1 cellular context compared by ENCODE assay signal in the genomic region with DNA sequence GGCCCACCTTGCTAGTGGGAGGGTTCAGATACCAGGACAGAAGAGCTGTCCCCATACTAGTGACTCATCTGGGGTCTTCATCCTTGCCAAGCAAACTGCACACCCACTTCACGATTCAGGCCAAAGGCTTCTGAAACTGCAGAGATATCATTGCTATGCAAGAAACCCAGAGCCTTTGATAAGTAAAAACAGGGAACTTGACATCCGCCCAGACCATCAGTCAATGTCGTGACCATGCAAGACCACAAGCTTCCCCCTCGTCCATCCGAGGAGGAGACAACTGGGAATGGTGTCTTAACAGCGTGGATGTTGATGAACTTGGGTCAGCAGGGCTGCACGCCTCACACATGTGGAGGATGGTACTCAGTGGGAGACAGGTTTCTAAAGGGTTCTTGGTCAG.
TF ChIP-seq lines count a peak whose summit lies in the region.

No MANE protein-coding gene starts in this region.

TF ChIP-seq in K562, 482 proteins besides CTCF, POLR2A, EP300 and RAD21 (continued from another document and continues in another):
- TF ChIP-seq PREB (CRISPR knock-in tag; IDR thresholded peaks at IDR 0.05), result no peak
- no peak for TF ChIP-seq ARID3B (CRISPR knock-in tag; IDR thresholded peaks at IDR 0.05; ENCODE audit: borderline replicate concordance)
- no peak for TF ChIP-seq DIDO1 (tag; IDR thresholded peaks at IDR 0.05; ENCODE audit: low read depth)
- TF ChIP-seq, protein P1, sequence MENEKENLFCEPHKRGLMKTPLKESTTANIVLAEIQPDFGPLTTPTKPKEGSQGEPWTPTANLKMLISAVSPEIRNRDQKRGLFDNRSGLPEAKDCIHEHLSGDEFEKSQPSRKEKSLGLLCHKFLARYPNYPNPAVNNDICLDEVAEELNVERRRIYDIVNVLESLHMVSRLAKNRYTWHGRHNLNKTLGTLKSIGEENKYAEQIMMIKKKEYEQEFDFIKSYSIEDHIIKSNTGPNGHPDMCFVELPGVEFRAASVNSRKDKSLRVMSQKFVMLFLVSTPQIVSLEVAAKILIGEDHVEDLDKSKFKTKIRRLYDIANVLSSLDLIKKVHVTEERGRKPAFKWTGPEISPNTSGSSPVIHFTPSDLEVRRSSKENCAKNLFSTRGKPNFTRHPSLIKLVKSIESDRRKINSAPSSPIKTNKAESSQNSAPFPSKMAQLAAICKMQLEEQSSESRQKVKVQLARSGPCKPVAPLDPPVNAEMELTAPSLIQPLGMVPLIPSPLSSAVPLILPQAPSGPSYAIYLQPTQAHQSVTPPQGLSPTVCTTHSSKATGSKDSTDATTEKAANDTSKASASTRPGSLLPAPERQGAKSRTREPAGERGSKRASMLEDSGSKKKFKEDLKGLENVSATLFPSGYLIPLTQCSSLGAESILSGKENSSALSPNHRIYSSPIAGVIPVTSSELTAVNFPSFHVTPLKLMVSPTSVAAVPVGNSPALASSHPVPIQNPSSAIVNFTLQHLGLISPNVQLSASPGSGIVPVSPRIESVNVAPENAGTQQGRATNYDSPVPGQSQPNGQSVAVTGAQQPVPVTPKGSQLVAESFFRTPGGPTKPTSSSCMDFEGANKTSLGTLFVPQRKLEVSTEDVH (IDR thresholded peaks at IDR 0.05; ENCODE audit: low read depth, partially characterized antibody), result no peak
- TF ChIP-seq PTTG1 (tag; IDR thresholded peaks at IDR 0.05; ENCODE audit: low read depth), result no peak
- TF ChIP-seq CXXC5 (CRISPR knock-in tag; IDR thresholded peaks at IDR 0.05), result peak; percentile 57
- TF ChIP-seq HMG20A (CRISPR knock-in tag; conservative IDR thresholded peaks at IDR 0.05), result no peak
- TF ChIP-seq JUNB (CRISPR knock-in tag; conservative IDR thresholded peaks at IDR 0.05), result no peak
- no peak for TF ChIP-seq XRCC5 (IDR thresholded peaks at IDR 0.05; ENCODE audit: low read depth, low read length)
- no peak for TF ChIP-seq ZNF224 (CRISPR knock-in tag; IDR thresholded peaks at IDR 0.05)
- no peak for TF ChIP-seq ZNF408 (CRISPR knock-in tag; IDR thresholded peaks at IDR 0.05; ENCODE audit: low read depth)
- TF ChIP-seq ZNF76 (CRISPR knock-in tag; IDR thresholded peaks at IDR 0.05; ENCODE audit: borderline replicate concordance), result no peak
- no peak for TF ChIP-seq FOXM1 (IDR thresholded peaks at IDR 0.05; ENCODE audit: low read depth)
- no peak for TF ChIP-seq FOXM1 (CRISPR knock-in tag; IDR thresholded peaks at IDR 0.05; ENCODE audit: low read depth)
- TF ChIP-seq, protein P2, sequence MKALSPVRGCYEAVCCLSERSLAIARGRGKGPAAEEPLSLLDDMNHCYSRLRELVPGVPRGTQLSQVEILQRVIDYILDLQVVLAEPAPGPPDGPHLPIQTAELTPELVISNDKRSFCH (CRISPR knock-in tag; IDR thresholded peaks at IDR 0.05), result no peak
- TF ChIP-seq, protein P2 (tag; IDR thresholded peaks at IDR 0.05), result no peak
- TF ChIP-seq NFXL1 (CRISPR knock-in tag; IDR thresholded peaks at IDR 0.05), result no peak
- TF ChIP-seq, protein P3, sequence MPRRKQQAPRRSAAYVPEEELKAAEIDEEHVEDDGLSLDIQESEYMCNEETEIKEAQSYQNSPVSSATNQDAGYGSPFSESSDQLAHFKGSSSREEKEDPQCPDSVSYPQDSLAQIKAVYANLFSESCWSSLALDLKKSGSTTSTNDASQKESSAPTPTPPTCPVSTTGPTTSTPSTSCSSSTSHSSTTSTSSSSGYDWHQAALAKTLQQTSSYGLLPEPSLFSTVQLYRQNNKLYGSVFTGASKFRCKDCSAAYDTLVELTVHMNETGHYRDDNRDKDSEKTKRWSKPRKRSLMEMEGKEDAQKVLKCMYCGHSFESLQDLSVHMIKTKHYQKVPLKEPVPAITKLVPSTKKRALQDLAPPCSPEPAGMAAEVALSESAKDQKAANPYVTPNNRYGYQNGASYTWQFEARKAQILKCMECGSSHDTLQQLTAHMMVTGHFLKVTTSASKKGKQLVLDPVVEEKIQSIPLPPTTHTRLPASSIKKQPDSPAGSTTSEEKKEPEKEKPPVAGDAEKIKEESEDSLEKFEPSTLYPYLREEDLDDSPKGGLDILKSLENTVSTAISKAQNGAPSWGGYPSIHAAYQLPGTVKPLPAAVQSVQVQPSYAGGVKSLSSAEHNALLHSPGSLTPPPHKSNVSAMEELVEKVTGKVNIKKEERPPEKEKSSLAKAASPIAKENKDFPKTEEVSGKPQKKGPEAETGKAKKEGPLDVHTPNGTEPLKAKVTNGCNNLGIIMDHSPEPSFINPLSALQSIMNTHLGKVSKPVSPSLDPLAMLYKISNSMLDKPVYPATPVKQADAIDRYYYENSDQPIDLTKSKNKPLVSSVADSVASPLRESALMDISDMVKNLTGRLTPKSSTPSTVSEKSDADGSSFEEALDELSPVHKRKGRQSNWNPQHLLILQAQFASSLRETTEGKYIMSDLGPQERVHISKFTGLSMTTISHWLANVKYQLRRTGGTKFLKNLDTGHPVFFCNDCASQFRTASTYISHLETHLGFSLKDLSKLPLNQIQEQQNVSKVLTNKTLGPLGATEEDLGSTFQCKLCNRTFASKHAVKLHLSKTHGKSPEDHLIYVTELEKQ (CRISPR knock-in tag; IDR thresholded peaks at IDR 0.05), result no peak
- TF ChIP-seq, protein P4, sequence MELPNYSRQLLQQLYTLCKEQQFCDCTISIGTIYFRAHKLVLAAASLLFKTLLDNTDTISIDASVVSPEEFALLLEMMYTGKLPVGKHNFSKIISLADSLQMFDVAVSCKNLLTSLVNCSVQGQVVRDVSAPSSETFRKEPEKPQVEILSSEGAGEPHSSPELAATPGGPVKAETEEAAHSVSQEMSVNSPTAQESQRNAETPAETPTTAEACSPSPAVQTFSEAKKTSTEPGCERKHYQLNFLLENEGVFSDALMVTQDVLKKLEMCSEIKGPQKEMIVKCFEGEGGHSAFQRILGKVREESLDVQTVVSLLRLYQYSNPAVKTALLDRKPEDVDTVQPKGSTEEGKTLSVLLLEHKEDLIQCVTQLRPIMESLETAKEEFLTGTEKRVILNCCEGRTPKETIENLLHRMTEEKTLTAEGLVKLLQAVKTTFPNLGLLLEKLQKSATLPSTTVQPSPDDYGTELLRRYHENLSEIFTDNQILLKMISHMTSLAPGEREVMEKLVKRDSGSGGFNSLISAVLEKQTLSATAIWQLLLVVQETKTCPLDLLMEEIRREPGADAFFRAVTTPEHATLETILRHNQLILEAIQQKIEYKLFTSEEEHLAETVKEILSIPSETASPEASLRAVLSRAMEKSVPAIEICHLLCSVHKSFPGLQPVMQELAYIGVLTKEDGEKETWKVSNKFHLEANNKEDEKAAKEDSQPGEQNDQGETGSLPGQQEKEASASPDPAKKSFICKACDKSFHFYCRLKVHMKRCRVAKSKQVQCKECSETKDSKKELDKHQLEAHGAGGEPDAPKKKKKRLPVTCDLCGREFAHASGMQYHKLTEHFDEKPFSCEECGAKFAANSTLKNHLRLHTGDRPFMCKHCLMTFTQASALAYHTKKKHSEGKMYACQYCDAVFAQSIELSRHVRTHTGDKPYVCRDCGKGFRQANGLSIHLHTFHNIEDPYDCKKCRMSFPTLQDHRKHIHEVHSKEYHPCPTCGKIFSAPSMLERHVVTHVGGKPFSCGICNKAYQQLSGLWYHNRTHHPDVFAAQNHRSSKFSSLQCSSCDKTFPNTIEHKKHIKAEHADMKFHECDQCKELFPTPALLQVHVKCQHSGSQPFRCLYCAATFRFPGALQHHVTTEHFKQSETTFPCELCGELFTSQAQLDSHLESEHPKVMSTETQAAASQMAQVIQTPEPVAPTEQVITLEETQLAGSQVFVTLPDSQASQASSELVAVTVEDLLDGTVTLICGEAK (IDR thresholded peaks at IDR 0.05), result no peak
- TF ChIP-seq, protein P4 (CRISPR knock-in tag; IDR thresholded peaks at IDR 0.05), result no peak
- no peak for TF ChIP-seq TBP (optimal IDR thresholded peaks at IDR 0.05; ENCODE audit: low read depth, low read length)
- TF ChIP-seq CREM (IDR thresholded peaks at IDR 0.05; ENCODE audit: low read depth), result peak; percentile 76
- TF ChIP-seq ARID1B (IDR thresholded peaks at IDR 0.05), result peak; percentile 92
- TF ChIP-seq GABPB2 (CRISPR knock-in tag; conservative IDR thresholded peaks at IDR 0.05), result no peak
- TF ChIP-seq ATF1 (CRISPR knock-in tag; IDR thresholded peaks at IDR 0.05), result no peak
- TF ChIP-seq ATF1 (tag; IDR thresholded peaks at IDR 0.05), result peak; percentile 39; the same call in 1 of the 2 replicates
- TF ChIP-seq JUN (IDR thresholded peaks at IDR 0.05; ENCODE audit: borderline replicate concordance, low read depth, low read length), result peak; percentile 47; the same call in 1 of the 2 replicates
- TF ChIP-seq JUN (CRISPR knock-in tag; IDR thresholded peaks at IDR 0.05; ENCODE audit: borderline replicate concordance), result no peak
- no peak for TF ChIP-seq SNRNP70 (optimal IDR thresholded peaks at IDR 0.05; ENCODE audit: low read depth, low read length)
- TF ChIP-seq TARDBP (IDR thresholded peaks at IDR 0.05), result 0 out of 2 replicates have a peak, but pooled peaks have one; percentile 16
- TF ChIP-seq BRF1 (IDR thresholded peaks at IDR 0.05; ENCODE audit: borderline replicate concordance, extremely low read depth, insufficient read length), result no peak
- TF ChIP-seq SMAD1 (IDR thresholded peaks at IDR 0.05; ENCODE audit: low read depth, low read length, partially characterized antibody), result no peak
- TF ChIP-seq TRIM24 (IDR thresholded peaks at IDR 0.05), result peak; percentile 47 to 62; a peak in 2 of 4 replicates
- TF ChIP-seq, protein P5, sequence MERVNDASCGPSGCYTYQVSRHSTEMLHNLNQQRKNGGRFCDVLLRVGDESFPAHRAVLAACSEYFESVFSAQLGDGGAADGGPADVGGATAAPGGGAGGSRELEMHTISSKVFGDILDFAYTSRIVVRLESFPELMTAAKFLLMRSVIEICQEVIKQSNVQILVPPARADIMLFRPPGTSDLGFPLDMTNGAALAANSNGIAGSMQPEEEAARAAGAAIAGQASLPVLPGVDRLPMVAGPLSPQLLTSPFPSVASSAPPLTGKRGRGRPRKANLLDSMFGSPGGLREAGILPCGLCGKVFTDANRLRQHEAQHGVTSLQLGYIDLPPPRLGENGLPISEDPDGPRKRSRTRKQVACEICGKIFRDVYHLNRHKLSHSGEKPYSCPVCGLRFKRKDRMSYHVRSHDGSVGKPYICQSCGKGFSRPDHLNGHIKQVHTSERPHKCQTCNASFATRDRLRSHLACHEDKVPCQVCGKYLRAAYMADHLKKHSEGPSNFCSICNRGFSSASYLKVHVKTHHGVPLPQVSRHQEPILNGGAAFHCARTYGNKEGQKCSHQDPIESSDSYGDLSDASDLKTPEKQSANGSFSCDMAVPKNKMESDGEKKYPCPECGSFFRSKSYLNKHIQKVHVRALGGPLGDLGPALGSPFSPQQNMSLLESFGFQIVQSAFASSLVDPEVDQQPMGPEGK (CRISPR knock-in tag; IDR thresholded peaks at IDR 0.05; ENCODE audit: borderline replicate concordance), result no peak
- TF ChIP-seq FOXK2 (conservative IDR thresholded peaks at IDR 0.05 in 1 of 2, IDR thresholded peaks at IDR 0.05 in 1 of 2; ENCODE audit: low read depth in 2 of 2), result no peak; a peak in 1 of 4 replicates
- peak; percentile 20; the same call in 1 of the 2 replicates for TF ChIP-seq LCOR (CRISPR knock-in tag; IDR thresholded peaks at IDR 0.05)
